In the genomic region with DNA sequence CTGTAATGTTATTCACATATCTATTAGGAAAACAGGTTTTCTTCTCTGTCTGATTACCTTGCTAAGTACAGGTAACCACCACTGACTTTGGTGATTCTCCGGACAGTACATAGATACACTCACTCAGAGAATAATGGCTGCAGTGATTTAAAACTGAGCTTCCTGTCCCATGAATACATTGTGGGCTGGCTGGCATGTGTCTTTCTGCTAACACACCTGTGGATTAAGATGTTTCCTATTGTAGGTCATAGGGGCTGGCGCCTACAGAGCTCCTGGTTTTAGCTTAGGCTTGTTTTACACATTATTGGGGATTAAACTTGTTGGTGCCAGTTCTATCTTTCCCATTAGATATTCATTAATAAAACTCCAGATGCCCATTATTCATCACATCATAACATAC, we compare ENCODE assay signal across 36 cellular contexts.
"Had no signal": no experiment of that assay in that cellular context is flagged by ENCODE, and none has a peak within 500 bp of the region (broad histone marks: within the 10 kb centered on the region; RNA-seq: fewer than 3 reads in every experiment).

No MANE protein-coding gene starts in this region.

- H3K9me3 ChIP-seq: adrenal gland, ascending aorta, body of pancreas, breast epithelium had no signal

- H3K4me3 ChIP-seq: adrenal gland, ascending aorta, body of pancreas, breast epithelium, cardiac muscle cell had no signal

- ATAC-seq: activated naive CD4-positive, alpha-beta T cell treated with anti-CD3 and anti-CD28 coated beads, Interleukin-2, amount 50 U/mL, for 72 hours; activated naive CD8-positive, alpha-beta T cell treated with anti-CD3 and anti-CD28 coated beads, Interleukin-2, amount 50 U/mL, for 24 hours; activated T-cell treated with anti-CD3 and anti-CD28 coated beads, Interleukin-2, amount 50 U/mL, for 4 hours; activated T-cell treated with anti-CD3 and anti-CD28 coated beads, Interleukin-2, amount 50 U/mL, for 72 hours; activated T-helper 17 cell treated with anti-CD3 and anti-CD28 coated beads, Interleukin-2, amount 50 U/mL, for 72 hours; body of pancreas had no signal

- H3K36me3 Mint-ChIP-seq: activated naive CD4-positive, alpha-beta T cell treated with anti-CD3 and anti-CD28 coated beads, Interleukin-2, amount 10 ng/mL, durations not matched to agents 7 days and 5 days; activated naive CD4-positive, alpha-beta T cell treated with anti-CD3 and anti-CD28 coated beads, Interleukin-2, amount 50 U/mL, for 24 hours; activated naive CD4-positive, alpha-beta T cell treated with anti-CD3 and anti-CD28 coated beads, Interleukin-2, amount 50 U/mL, for 72 hours; activated naive CD8-positive, alpha-beta T cell; activated naive CD8-positive, alpha-beta T cell treated with anti-CD3 and anti-CD28 coated beads for 36 hours; activated naive CD8-positive, alpha-beta T cell treated with anti-CD3 and anti-CD28 coated beads, Interleukin-2, amount 10 ng/mL, durations not matched to agents 7 days and 5 days; brain had no signal

- H3K4me3 Mint-ChIP-seq: activated naive CD4-positive, alpha-beta T cell treated with anti-CD3 and anti-CD28 coated beads for 36 hours; activated naive CD4-positive, alpha-beta T cell treated with anti-CD3 and anti-CD28 coated beads, Interleukin-2, amount 10 ng/mL, durations not matched to agents 7 days and 5 days; activated naive CD4-positive, alpha-beta T cell treated with anti-CD3 and anti-CD28 coated beads, Interleukin-2, amount 50 U/mL, for 24 hours; activated naive CD8-positive, alpha-beta T cell; activated naive CD8-positive, alpha-beta T cell treated with anti-CD3 and anti-CD28 coated beads for 36 hours; activated naive CD8-positive, alpha-beta T cell treated with anti-CD3 and anti-CD28 coated beads, Interleukin-2, amount 10 ng/mL, durations not matched to agents 7 days and 5 days; activated naive CD8-positive, alpha-beta T cell treated with anti-CD3 and anti-CD28 coated beads, Interleukin-2, amount 50 U/mL, for 24 hours; activated T-cell treated with anti-CD3 and anti-CD28 coated beads, Interleukin-2, amount 50 U/mL, for 24 hours; activated T-cell treated with anti-CD3 and anti-CD28 coated beads, Interleukin-2, amount 50 U/mL, for 4 hours; activated T-cell treated with anti-CD3 and anti-CD28 coated beads, Interleukin-2, amount 50 U/mL, for 72 hours; activated T-helper 1 cell treated with anti-CD3 and anti-CD28 coated beads, Interleukin-12 subunit alpha, Interleukin-12 subunit beta, Interleukin-2, Interleukin-4 antibody, amounts not matched to agents 30 ng/mL and 10 ng/mL and 1 ng/mL, durations not matched to agents 14 hours and 24 hours and 36 hours; activated T-helper 17 cell treated with anti-CD3 and anti-CD28 coated beads, Interleukin-2, amount 50 U/mL, for 72 hours; brain; central memory CD8-positive, alpha-beta T cell had no signal

- H3K27ac Mint-ChIP-seq: activated naive CD4-positive, alpha-beta T cell treated with anti-CD3 and anti-CD28 coated beads for 36 hours; activated naive CD4-positive, alpha-beta T cell treated with anti-CD3 and anti-CD28 coated beads, Interleukin-2, amount 10 ng/mL, durations not matched to agents 7 days and 5 days; activated naive CD4-positive, alpha-beta T cell treated with anti-CD3 and anti-CD28 coated beads, Interleukin-2, amount 50 U/mL, for 24 hours; activated naive CD4-positive, alpha-beta T cell treated with anti-CD3 and anti-CD28 coated beads, Interleukin-2, amount 50 U/mL, for 72 hours; activated naive CD8-positive, alpha-beta T cell; activated naive CD8-positive, alpha-beta T cell treated with anti-CD3 and anti-CD28 coated beads for 36 hours; activated naive CD8-positive, alpha-beta T cell treated with anti-CD3 and anti-CD28 coated beads, Interleukin-2, amount 10 ng/mL, durations not matched to agents 7 days and 5 days; activated naive CD8-positive, alpha-beta T cell treated with anti-CD3 and anti-CD28 coated beads, Interleukin-2, amount 50 U/mL, for 24 hours; activated T-cell treated with anti-CD3 and anti-CD28 coated beads, Interleukin-2, amount 50 U/mL, for 24 hours; activated T-cell treated with anti-CD3 and anti-CD28 coated beads, Interleukin-2, amount 50 U/mL, for 72 hours; activated T-helper 1 cell treated with anti-CD3 and anti-CD28 coated beads, Interleukin-12 subunit alpha, Interleukin-12 subunit beta, Interleukin-2, Interleukin-4 antibody, amounts not matched to agents 30 ng/mL and 10 ng/mL and 1 ng/mL, durations not matched to agents 14 hours and 24 hours and 36 hours; activated T-helper 17 cell treated with anti-CD3 and anti-CD28 coated beads, Interleukin-2, amount 50 U/mL, for 72 hours; activated T-helper 2 cell treated with anti-CD3 and anti-CD28 coated beads, Interferon-gamma antibody, Interleukin-2, Interleukin-4, amounts not matched to agents 10 μg/mL and 5 μg/mL and 100 μg/mL, durations not matched to agents 14 hours and 24 hours and 36 hours; brain had no signal

- H3K27ac ChIP-seq: adrenal gland, ascending aorta, body of pancreas, brain microvascular endothelial cell, breast epithelium, cardiac muscle cell had no signal

- H3K36me3 ChIP-seq: adrenal gland, ascending aorta, brain microvascular endothelial cell, breast epithelium, cardiac muscle cell had no signal

- H3K27me3 Mint-ChIP-seq: activated naive CD4-positive, alpha-beta T cell treated with anti-CD3 and anti-CD28 coated beads, Interleukin-2, amount 10 ng/mL, durations not matched to agents 7 days and 5 days; activated naive CD4-positive, alpha-beta T cell treated with anti-CD3 and anti-CD28 coated beads, Interleukin-2, amount 50 U/mL, for 24 hours; activated naive CD8-positive, alpha-beta T cell; activated naive CD8-positive, alpha-beta T cell treated with anti-CD3 and anti-CD28 coated beads for 36 hours; activated naive CD8-positive, alpha-beta T cell treated with anti-CD3 and anti-CD28 coated beads, Interleukin-2, amount 10 ng/mL, durations not matched to agents 7 days and 5 days; activated T-cell treated with anti-CD3 and anti-CD28 coated beads, Interleukin-2, amount 50 U/mL, for 24 hours; activated T-helper 17 cell treated with anti-CD3 and anti-CD28 coated beads, Interleukin-2, amount 50 U/mL, for 72 hours; brain; central memory CD8-positive, alpha-beta T cell had no signal

- H3K9me3 Mint-ChIP-seq: activated naive CD4-positive, alpha-beta T cell treated with anti-CD3 and anti-CD28 coated beads for 36 hours; activated naive CD4-positive, alpha-beta T cell treated with anti-CD3 and anti-CD28 coated beads, Interleukin-2, amount 10 ng/mL, durations not matched to agents 7 days and 5 days; activated naive CD4-positive, alpha-beta T cell treated with anti-CD3 and anti-CD28 coated beads, Interleukin-2, amount 50 U/mL, for 24 hours; activated naive CD4-positive, alpha-beta T cell treated with anti-CD3 and anti-CD28 coated beads, Interleukin-2, amount 50 U/mL, for 72 hours; activated naive CD8-positive, alpha-beta T cell treated with anti-CD3 and anti-CD28 coated beads for 36 hours; activated naive CD8-positive, alpha-beta T cell treated with anti-CD3 and anti-CD28 coated beads, Interleukin-2, amount 10 ng/mL, durations not matched to agents 7 days and 5 days; activated naive CD8-positive, alpha-beta T cell treated with anti-CD3 and anti-CD28 coated beads, Interleukin-2, amount 50 U/mL, for 24 hours; activated T-cell treated with anti-CD3 and anti-CD28 coated beads, Interleukin-2, amount 50 U/mL, for 24 hours; activated T-cell treated with anti-CD3 and anti-CD28 coated beads, Interleukin-2, amount 50 U/mL, for 4 hours; activated T-helper 1 cell treated with anti-CD3 and anti-CD28 coated beads, Interleukin-12 subunit alpha, Interleukin-12 subunit beta, Interleukin-2, Interleukin-4 antibody, amounts not matched to agents 30 ng/mL and 10 ng/mL and 1 ng/mL, durations not matched to agents 14 hours and 24 hours and 36 hours; activated T-helper 2 cell treated with anti-CD3 and anti-CD28 coated beads, Interferon-gamma antibody, Interleukin-2, Interleukin-4, amounts not matched to agents 10 μg/mL and 5 μg/mL and 100 μg/mL, durations not matched to agents 14 hours and 24 hours and 36 hours; brain had no signal

- H3K4me1 ChIP-seq: adrenal gland, ascending aorta, body of pancreas, breast epithelium had no signal

- H3K27me3 ChIP-seq: adrenal gland, ascending aorta, body of pancreas, brain microvascular endothelial cell, breast epithelium, cardiac muscle cell had no signal

- DNase-seq: activated effector memory CD4-positive, alpha-beta T cell treated with anti-CD3 and anti-CD28 coated beads, Interleukin-2, amount 50 U/mL, for 16 hours; activated effector memory CD4-positive, alpha-beta T cell treated with Interleukin-2 at 50 U/mL for 16 hours; activated gamma-delta T cell; activated gamma-delta T cell treated with Interleukin-2 at 50 U/mL for 16 hours; activated naive CD4-positive, alpha-beta T cell; activated naive CD4-positive, alpha-beta T cell treated with anti-CD3 and anti-CD28 coated beads for 36 hours; activated naive CD4-positive, alpha-beta T cell treated with anti-CD3 and anti-CD28 coated beads, Interleukin-2, amount 10 ng/mL, durations not matched to agents 7 days and 5 days; activated naive CD4-positive, alpha-beta T cell treated with anti-CD3 and anti-CD28 coated beads, Interleukin-2, amount 50 U/mL, for 16 hours; activated naive CD4-positive, alpha-beta T cell treated with Interleukin-2 at 50 U/mL for 16 hours; activated naive CD8-positive, alpha-beta T cell treated with anti-CD3 and anti-CD28 coated beads for 36 hours; activated naive CD8-positive, alpha-beta T cell treated with anti-CD3 and anti-CD28 coated beads, Interleukin-2, amount 10 ng/mL, durations not matched to agents 7 days and 5 days; activated naive CD8-positive, alpha-beta T cell treated with anti-CD3 and anti-CD28 coated beads, Interleukin-2, amount 50 U/mL, for 24 hours; activated T-cell treated with anti-CD3 and anti-CD28 coated beads, Interleukin-2, amount 50 U/mL, for 24 hours; activated T-cell treated with anti-CD3 and anti-CD28 coated beads, Interleukin-2, amount 50 U/mL, for 4 hours; activated T-cell treated with anti-CD3 and anti-CD28 coated beads, Interleukin-2, amount 50 U/mL, for 48 hours; activated T-cell treated with anti-CD3 and anti-CD28 coated beads, Interleukin-2, amount 50 U/mL, for 72 hours; adrenal gland; amniotic stem cell; amygdala; anterior cingulate cortex; aorta; body of pancreas; brain microvascular endothelial cell; central memory CD4-positive, alpha-beta T cell; cerebellar nuclear complex had no signal

- H3K4me1 Mint-ChIP-seq: activated naive CD4-positive, alpha-beta T cell treated with anti-CD3 and anti-CD28 coated beads, Interleukin-2, amount 10 ng/mL, durations not matched to agents 7 days and 5 days; activated naive CD4-positive, alpha-beta T cell treated with anti-CD3 and anti-CD28 coated beads, Interleukin-2, amount 50 U/mL, for 24 hours; activated naive CD8-positive, alpha-beta T cell treated with anti-CD3 and anti-CD28 coated beads for 36 hours; activated naive CD8-positive, alpha-beta T cell treated with anti-CD3 and anti-CD28 coated beads, Interleukin-2, amount 10 ng/mL, durations not matched to agents 7 days and 5 days; activated naive CD8-positive, alpha-beta T cell treated with anti-CD3 and anti-CD28 coated beads, Interleukin-2, amount 50 U/mL, for 24 hours; activated T-helper 17 cell treated with anti-CD3 and anti-CD28 coated beads, Interleukin-2, amount 50 U/mL, for 72 hours; central memory CD8-positive, alpha-beta T cell had no signal
